Comparison of ENCODE assay signal across 1 cellular context in the genomic region with DNA sequence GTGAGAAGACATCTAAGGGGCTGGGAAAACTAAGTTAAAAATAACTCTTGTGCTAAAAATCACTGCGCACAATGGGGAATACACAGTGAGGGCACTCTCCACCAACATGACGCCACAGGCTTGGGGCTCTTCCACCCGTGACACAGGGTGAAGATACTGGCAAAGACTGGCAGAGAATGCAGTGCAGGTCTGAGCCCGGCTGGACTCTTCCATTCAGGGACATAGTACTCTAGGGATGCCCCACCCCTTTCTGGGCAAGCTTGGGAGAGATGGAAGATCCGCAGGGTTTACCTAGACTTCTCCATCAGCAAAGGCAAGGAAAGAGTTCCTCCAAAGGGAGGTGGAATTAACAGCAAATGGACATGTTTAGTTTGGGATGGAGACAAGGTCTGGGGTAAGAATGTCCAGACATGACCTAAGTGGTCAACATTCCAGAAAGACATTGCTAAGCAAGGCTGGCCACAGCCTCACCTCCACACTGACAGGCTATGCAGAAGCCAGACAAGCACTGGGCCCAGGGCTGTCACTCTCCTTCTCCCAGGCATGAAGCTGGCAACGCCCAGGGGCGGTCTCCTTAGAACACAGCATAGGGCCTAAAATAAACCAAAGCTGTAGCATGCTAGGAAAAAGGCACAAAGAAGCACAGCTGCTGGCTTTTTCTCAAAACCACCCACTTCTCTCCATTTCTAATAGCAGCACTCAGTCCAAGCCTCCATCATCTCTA.
A peak's percentile ranks its signal among the peaks of the same experiment; 100 is the strongest.
TF ChIP-seq lines count a peak whose summit lies in the region.

No MANE protein-coding gene starts in this region.

TF ChIP-seq in HEK293, 187 proteins besides CTCF, POLR2A, EP300 and RAD21:
- TF ChIP-seq, protein P1, sequence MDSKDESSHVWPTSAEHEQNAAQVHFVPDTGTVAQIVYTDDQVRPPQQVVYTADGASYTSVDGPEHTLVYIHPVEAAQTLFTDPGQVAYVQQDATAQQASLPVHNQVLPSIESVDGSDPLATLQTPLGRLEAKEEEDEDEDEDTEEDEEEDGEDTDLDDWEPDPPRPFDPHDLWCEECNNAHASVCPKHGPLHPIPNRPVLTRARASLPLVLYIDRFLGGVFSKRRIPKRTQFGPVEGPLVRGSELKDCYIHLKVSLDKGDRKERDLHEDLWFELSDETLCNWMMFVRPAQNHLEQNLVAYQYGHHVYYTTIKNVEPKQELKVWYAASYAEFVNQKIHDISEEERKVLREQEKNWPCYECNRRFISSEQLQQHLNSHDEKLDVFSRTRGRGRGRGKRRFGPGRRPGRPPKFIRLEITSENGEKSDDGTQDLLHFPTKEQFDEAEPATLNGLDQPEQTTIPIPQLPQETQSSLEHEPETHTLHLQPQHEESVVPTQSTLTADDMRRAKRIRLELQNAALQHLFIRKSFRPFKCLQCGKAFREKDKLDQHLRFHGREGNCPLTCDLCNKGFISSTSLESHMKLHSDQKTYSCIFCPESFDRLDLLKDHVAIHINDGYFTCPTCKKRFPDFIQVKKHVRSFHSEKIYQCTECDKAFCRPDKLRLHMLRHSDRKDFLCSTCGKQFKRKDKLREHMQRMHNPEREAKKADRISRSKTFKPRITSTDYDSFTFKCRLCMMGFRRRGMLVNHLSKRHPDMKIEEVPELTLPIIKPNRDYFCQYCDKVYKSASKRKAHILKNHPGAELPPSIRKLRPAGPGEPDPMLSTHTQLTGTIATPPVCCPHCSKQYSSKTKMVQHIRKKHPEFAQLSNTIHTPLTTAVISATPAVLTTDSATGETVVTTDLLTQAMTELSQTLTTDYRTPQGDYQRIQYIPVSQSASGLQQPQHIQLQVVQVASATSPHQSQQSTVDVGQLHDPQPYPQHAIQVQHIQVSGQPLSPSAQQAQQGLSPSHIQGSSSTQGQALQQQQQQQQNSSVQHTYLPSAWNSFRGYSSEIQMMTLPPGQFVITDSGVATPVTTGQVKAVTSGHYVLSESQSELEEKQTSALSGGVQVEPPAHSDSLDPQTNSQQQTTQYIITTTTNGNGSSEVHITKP (tag by site-specific recombination; IDR thresholded peaks at IDR 0.05) = peak; percentile 65
- TF ChIP-seq ZBTB1 (tag by site-specific recombination; IDR thresholded peaks at IDR 0.05) = no peak
